ENCODE assay signal across 1 cellular context in the genomic region with DNA sequence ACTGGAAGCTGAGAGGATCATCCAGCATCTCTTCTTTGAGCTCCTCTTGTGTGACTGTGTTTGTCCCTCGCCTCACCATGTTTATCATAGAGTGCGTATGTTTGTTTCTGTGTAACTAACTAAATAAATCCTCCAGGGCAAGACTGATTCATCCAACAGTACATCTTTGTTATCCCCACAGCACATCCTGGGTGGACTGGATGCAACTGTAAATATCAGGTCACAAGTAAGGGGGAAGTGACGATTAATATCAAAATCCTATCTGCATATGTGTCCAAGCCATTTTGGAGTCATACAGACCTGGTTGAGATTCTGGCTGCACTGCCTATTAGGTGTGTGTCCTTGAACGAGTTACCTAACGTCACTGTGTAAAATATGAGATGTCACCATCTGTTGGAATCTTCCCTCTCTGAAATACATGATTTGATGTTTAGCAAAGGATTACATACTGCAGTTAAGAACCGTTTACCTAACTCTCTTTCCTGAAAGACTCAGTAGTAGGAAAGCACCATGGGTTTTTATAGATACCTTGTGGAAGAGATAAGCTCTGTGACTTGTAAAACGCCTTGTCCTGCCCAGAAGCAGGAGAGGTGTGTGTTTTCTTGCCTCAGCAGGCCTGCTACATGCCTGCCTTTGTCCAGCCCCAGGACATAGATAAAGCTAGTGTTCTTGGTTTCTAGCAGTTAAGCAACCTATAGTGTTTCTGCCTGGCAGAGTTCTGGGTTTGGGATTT.
A peak's percentile ranks its signal among the peaks of the same experiment; 100 is the strongest.
TF ChIP-seq lines count a peak whose summit lies in the region.

No MANE protein-coding gene starts in this region.

TF ChIP-seq in HepG2, 621 proteins besides CTCF, POLR2A, EP300 and RAD21 (continued from another document and continues in another):
- TF ChIP-seq, protein P1, sequence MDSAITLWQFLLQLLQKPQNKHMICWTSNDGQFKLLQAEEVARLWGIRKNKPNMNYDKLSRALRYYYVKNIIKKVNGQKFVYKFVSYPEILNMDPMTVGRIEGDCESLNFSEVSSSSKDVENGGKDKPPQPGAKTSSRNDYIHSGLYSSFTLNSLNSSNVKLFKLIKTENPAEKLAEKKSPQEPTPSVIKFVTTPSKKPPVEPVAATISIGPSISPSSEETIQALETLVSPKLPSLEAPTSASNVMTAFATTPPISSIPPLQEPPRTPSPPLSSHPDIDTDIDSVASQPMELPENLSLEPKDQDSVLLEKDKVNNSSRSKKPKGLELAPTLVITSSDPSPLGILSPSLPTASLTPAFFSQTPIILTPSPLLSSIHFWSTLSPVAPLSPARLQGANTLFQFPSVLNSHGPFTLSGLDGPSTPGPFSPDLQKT (CRISPR knock-in tag; IDR thresholded peaks at IDR 0.05; ENCODE audit: borderline replicate concordance), result no peak
- TF ChIP-seq NCOR1 (IDR thresholded peaks at IDR 0.05; ENCODE audit: borderline replicate concordance, low read length) (peak; percentile 18; the same call in 1 of the 2 replicates), MAFF (IDR thresholded peaks at IDR 0.05; ENCODE audit: low read depth, low read length) (no peak), FOXA3 (CRISPR knock-in tag; IDR thresholded peaks at IDR 0.05) (peak; percentile 86), KLF6 (CRISPR knock-in tag; IDR thresholded peaks at IDR 0.05) (peak; percentile 41; the same call in 1 of the 2 replicates), TGIF2 (CRISPR knock-in tag; IDR thresholded peaks at IDR 0.05) (no peak), SIN3B (IDR thresholded peaks at IDR 0.05; ENCODE audit: low read length) (no peak), NCOA2 (CRISPR knock-in tag; IDR thresholded peaks at IDR 0.05) (peak; percentile 40; the same call in 1 of the 2 replicates), FOXO1 (CRISPR knock-in tag; IDR thresholded peaks at IDR 0.05) (peak; percentile 52; the same call in 1 of the 2 replicates), MEF2D (CRISPR knock-in tag; IDR thresholded peaks at IDR 0.05) (no peak; the same call in 1 of the 2 replicates), TBL1XR1 (IDR thresholded peaks at IDR 0.05; ENCODE audit: borderline replicate concordance, low read length, partially characterized antibody) (peak; percentile 69), PITX1 (CRISPR knock-in tag; IDR thresholded peaks at IDR 0.05) (no peak), U2AF1 (optimal IDR thresholded peaks at IDR 0.05; ENCODE audit: low read depth, low read length) (no peak), FOXA1 (IDR thresholded peaks at IDR 0.05) (peak; percentile 71), FOXA1 (CRISPR knock-in tag; IDR thresholded peaks at IDR 0.05) (peak; percentile 64), ZNF431 (CRISPR knock-in tag; IDR thresholded peaks at IDR 0.05; ENCODE audit: borderline replicate concordance, low read depth) (no peak), TCF7 (IDR thresholded peaks at IDR 0.05; ENCODE audit: low read depth) (0 out of 2 replicates have a peak, but pooled peaks have one; percentile 48), ZNF354B (CRISPR knock-in tag; IDR thresholded peaks at IDR 0.05) (no peak), ISL2 (CRISPR knock-in tag; IDR thresholded peaks at IDR 0.05) (peak; percentile 50; the same call in 1 of the 2 replicates), NR2F6 (IDR thresholded peaks at IDR 0.05) (0 out of 2 replicates have a peak, but pooled peaks have one; percentile 16), NR2F6 (CRISPR knock-in tag; IDR thresholded peaks at IDR 0.05) (peak; percentile 31; the same call in 1 of the 2 replicates), NBN (conservative IDR thresholded peaks at IDR 0.05) (no peak), EHMT2 (IDR thresholded peaks at IDR 0.05; ENCODE audit: borderline replicate concordance, low read depth, low read length) (no peak), HIVEP1 (CRISPR knock-in tag; IDR thresholded peaks at IDR 0.05) (no peak), FOXK2 (IDR thresholded peaks at IDR 0.05) (peak; percentile 93), ZNF484 (CRISPR knock-in tag; IDR thresholded peaks at IDR 0.05; ENCODE audit: borderline replicate concordance, low read depth) (no peak), PPARG (CRISPR knock-in tag; conservative IDR thresholded peaks at IDR 0.05) (no peak), KDM5A (IDR thresholded peaks at IDR 0.05; ENCODE audit: borderline replicate concordance, low read length) (peak; percentile 25; the same call in 1 of the 2 replicates), SCMH1 (CRISPR knock-in tag; IDR thresholded peaks at IDR 0.05; ENCODE audit: borderline replicate concordance) (no peak), ZMAT3 (CRISPR knock-in tag; conservative IDR thresholded peaks at IDR 0.05) (no peak), DPF2 (CRISPR knock-in tag; IDR thresholded peaks at IDR 0.05; ENCODE audit: borderline replicate concordance, low read depth) (no peak; the same call in 1 of the 2 replicates), PHF21A (CRISPR knock-in tag; IDR thresholded peaks at IDR 0.05) (no peak), TCF12 (IDR thresholded peaks at IDR 0.05) (no peak), TCF12 (CRISPR knock-in tag; IDR thresholded peaks at IDR 0.05) (0 out of 2 replicates have a peak, but pooled peaks have one; percentile 44), SMYD3 (CRISPR knock-in tag; IDR thresholded peaks at IDR 0.05) (no peak), GATA4 (IDR thresholded peaks at IDR 0.05; ENCODE audit: borderline replicate concordance, low read depth) (no peak), ZFY (CRISPR knock-in tag; IDR thresholded peaks at IDR 0.05) (no peak), ZNF652 (CRISPR knock-in tag; IDR thresholded peaks at IDR 0.05; ENCODE audit: borderline replicate concordance, low read depth) (no peak), GZF1 (CRISPR knock-in tag; IDR thresholded peaks at IDR 0.05) (no peak), MYC (CRISPR knock-in tag; IDR thresholded peaks at IDR 0.05; ENCODE audit: borderline replicate concordance) (no peak), POGZ (CRISPR knock-in tag; IDR thresholded peaks at IDR 0.05) (0 out of 2 replicates have a peak, but pooled peaks have one; percentile 34)
- TF ChIP-seq, protein P2, sequence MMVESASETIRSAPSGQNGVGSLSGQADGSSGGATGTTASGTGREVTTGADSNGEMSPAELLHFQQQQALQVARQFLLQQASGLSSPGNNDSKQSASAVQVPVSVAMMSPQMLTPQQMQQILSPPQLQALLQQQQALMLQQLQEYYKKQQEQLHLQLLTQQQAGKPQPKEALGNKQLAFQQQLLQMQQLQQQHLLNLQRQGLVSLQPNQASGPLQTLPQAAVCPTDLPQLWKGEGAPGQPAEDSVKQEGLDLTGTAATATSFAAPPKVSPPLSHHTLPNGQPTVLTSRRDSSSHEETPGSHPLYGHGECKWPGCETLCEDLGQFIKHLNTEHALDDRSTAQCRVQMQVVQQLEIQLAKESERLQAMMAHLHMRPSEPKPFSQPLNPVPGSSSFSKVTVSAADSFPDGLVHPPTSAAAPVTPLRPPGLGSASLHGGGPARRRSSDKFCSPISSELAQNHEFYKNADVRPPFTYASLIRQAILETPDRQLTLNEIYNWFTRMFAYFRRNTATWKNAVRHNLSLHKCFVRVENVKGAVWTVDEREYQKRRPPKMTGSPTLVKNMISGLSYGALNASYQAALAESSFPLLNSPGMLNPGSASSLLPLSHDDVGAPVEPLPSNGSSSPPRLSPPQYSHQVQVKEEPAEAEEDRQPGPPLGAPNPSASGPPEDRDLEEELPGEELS (CRISPR knock-in tag; IDR thresholded peaks at IDR 0.05), result peak; percentile 94
- TF ChIP-seq, protein P3, sequence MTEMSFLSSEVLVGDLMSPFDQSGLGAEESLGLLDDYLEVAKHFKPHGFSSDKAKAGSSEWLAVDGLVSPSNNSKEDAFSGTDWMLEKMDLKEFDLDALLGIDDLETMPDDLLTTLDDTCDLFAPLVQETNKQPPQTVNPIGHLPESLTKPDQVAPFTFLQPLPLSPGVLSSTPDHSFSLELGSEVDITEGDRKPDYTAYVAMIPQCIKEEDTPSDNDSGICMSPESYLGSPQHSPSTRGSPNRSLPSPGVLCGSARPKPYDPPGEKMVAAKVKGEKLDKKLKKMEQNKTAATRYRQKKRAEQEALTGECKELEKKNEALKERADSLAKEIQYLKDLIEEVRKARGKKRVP (CRISPR knock-in tag; IDR thresholded peaks at IDR 0.05), result no peak
- TF ChIP-seq, protein P4, sequence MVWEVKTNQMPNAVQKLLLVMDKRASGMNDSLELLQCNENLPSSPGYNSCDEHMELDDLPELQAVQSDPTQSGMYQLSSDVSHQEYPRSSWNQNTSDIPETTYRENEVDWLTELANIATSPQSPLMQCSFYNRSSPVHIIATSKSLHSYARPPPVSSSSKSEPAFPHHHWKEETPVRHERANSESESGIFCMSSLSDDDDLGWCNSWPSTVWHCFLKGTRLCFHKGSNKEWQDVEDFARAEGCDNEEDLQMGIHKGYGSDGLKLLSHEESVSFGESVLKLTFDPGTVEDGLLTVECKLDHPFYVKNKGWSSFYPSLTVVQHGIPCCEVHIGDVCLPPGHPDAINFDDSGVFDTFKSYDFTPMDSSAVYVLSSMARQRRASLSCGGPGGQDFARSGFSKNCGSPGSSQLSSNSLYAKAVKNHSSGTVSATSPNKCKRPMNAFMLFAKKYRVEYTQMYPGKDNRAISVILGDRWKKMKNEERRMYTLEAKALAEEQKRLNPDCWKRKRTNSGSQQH (CRISPR knock-in tag; IDR thresholded peaks at IDR 0.05; ENCODE audit: low read depth), result no peak
- TF ChIP-seq, protein P5, sequence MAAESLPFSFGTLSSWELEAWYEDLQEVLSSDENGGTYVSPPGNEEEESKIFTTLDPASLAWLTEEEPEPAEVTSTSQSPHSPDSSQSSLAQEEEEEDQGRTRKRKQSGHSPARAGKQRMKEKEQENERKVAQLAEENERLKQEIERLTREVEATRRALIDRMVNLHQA (CRISPR knock-in tag; IDR thresholded peaks at IDR 0.05), result no peak
- TF ChIP-seq, protein P6, sequence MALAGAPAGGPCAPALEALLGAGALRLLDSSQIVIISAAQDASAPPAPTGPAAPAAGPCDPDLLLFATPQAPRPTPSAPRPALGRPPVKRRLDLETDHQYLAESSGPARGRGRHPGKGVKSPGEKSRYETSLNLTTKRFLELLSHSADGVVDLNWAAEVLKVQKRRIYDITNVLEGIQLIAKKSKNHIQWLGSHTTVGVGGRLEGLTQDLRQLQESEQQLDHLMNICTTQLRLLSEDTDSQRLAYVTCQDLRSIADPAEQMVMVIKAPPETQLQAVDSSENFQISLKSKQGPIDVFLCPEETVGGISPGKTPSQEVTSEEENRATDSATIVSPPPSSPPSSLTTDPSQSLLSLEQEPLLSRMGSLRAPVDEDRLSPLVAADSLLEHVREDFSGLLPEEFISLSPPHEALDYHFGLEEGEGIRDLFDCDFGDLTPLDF (CRISPR knock-in tag; IDR thresholded peaks at IDR 0.05), result no peak
- TF ChIP-seq, protein P7, sequence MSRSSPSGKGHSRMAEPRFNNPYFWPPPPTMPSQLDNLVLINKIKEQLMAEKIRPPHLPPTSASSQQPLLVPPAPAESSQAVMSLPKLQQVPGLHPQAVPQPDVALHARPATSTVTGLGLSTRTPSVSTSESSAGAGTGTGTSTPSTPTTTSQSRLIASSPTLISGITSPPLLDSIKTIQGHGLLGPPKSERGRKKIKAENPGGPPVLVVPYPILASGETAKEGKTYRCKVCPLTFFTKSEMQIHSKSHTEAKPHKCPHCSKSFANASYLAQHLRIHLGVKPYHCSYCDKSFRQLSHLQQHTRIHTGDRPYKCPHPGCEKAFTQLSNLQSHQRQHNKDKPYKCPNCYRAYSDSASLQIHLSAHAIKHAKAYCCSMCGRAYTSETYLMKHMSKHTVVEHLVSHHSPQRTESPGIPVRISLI (CRISPR knock-in tag; IDR thresholded peaks at IDR 0.05; ENCODE audit: borderline replicate concordance), result peak; percentile 78
- TF ChIP-seq, protein P8, sequence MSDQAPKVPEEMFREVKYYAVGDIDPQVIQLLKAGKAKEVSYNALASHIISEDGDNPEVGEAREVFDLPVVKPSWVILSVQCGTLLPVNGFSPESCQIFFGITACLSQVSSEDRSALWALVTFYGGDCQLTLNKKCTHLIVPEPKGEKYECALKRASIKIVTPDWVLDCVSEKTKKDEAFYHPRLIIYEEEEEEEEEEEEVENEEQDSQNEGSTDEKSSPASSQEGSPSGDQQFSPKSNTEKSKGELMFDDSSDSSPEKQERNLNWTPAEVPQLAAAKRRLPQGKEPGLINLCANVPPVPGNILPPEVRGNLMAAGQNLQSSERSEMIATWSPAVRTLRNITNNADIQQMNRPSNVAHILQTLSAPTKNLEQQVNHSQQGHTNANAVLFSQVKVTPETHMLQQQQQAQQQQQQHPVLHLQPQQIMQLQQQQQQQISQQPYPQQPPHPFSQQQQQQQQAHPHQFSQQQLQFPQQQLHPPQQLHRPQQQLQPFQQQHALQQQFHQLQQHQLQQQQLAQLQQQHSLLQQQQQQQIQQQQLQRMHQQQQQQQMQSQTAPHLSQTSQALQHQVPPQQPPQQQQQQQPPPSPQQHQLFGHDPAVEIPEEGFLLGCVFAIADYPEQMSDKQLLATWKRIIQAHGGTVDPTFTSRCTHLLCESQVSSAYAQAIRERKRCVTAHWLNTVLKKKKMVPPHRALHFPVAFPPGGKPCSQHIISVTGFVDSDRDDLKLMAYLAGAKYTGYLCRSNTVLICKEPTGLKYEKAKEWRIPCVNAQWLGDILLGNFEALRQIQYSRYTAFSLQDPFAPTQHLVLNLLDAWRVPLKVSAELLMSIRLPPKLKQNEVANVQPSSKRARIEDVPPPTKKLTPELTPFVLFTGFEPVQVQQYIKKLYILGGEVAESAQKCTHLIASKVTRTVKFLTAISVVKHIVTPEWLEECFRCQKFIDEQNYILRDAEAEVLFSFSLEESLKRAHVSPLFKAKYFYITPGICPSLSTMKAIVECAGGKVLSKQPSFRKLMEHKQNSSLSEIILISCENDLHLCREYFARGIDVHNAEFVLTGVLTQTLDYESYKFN (CRISPR knock-in tag; conservative IDR thresholded peaks at IDR 0.05), result peak; percentile 77
- TF ChIP-seq, protein P9, sequence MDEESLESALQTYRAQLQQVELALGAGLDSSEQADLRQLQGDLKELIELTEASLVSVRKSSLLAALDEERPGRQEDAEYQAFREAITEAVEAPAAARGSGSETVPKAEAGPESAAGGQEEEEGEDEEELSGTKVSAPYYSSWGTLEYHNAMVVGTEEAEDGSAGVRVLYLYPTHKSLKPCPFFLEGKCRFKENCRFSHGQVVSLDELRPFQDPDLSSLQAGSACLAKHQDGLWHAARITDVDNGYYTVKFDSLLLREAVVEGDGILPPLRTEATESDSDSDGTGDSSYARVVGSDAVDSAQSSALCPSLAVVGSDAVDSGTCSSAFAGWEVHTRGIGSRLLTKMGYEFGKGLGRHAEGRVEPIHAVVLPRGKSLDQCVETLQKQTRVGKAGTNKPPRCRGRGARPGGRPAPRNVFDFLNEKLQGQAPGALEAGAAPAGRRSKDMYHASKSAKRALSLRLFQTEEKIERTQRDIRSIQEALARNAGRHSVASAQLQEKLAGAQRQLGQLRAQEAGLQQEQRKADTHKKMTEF (CRISPR knock-in tag; IDR thresholded peaks at IDR 0.05), result peak; percentile 44; the same call in 1 of the 2 replicates
